Comparison of ENCODE assay signal across 11 cellular contexts in genomic region chr5:140882591-140882899, GRCh38. TPM values are rescaled to one million over a fixed set of nuclear protein-coding genes. Genes with fewer than 3 reads are reported as not detected.
DNase-seq lines count a peak whose midpoint lies in the region; ATAC-seq and TF ChIP-seq lines count a peak whose summit lies in the region.
"Had no signal": no experiment of that assay in that cellular context is flagged by ENCODE, and none has a peak within 500 bp of the region (broad histone marks: within the 10 kb centered on the region; RNA-seq: fewer than 3 reads in every experiment).

No MANE protein-coding gene starts in this region.

- no peak overlapping the region for H3K4me3 ChIP-seq in SK-N-SH (ENCODE audit: low read depth in 2 of 2, low read length in 1 of 2)
- H3K4me3 ChIP-seq in iPS DF 6.9 (ENCODE audit: low read length) = peak overlapping the region; percentile 33; the same call in 1 of the 2 replicates
- no peak overlapping the region for H3K4me3 ChIP-seq in thyroid gland (replicated peaks in 1 of 3)

- peak; percentile 49 for TF ChIP-seq RAD21 in SK-N-SH (IDR thresholded peaks at IDR 0.05; ENCODE audit: low read length)

- H3K27ac ChIP-seq in SK-N-SH (ENCODE audit: low read depth in 2 of 2, low read length in 1 of 2) (no peak overlapping the region), iPS DF 6.9 (ENCODE audit: low read length) (no peak overlapping the region), thyroid gland (no peak overlapping the region)

- POLR2A ChIA-PET in SK-N-SH (lab: Yijun Ruan, JAX) = no interaction called here

- TF ChIP-seq EP300 in SK-N-SH (IDR thresholded peaks at IDR 0.05; ENCODE audit: borderline replicate concordance in 1 of 2, low read depth in 1 of 2, low read length in 1 of 2) = no peak

- 81% methylated on average over 12 of the region's 12 CpGs for WGBS in SK-N-SH (ENCODE audit: low lambda C conversion rate)
- no CpG with 5 or more reads among the region's 12 CpGs for WGBS in iPS DF 6.9 (ENCODE audit: insufficient coverage, insufficient read length)
- WGBS in thyroid gland, 2 donors = 21 to 22% methylated on average over 12 of the region's 12 CpGs

- no peak for TF ChIP-seq POLR2A in thyroid gland (IDR thresholded peaks at IDR 0.05)

- CTCF ChIA-PET in SK-N-SH (lab: Yijun Ruan, JAX) = interaction anchor here (0.7 to 1.3 kb wide), 4 partner anchors 17 to 43 kb away, joined by 3 to 4 read pairs (median 4); partner anchors contain the start of gene PCDHAC1

- H3K9me2 ChIP-seq in SK-N-SH = no peaks in the 10 kb centered on the region

- no peak overlapping the region for H3K9ac ChIP-seq in SK-N-SH

- H3K4me1 ChIP-seq in SK-N-SH (ENCODE audit: control insufficient read depth in 1 of 2, insufficient read depth in 2 of 2, low read depth in 1 of 2, low read length in 1 of 2) = no peaks in the 10 kb centered on the region; a peak in 1 of 4 replicates
- no peaks in the 10 kb centered on the region for H3K4me1 ChIP-seq in iPS DF 6.9 (ENCODE audit: control insufficient read depth, insufficient read depth, low read length)
- no peaks in the 10 kb centered on the region for H3K4me1 ChIP-seq in thyroid gland

- H3K79me2 ChIP-seq in SK-N-SH (ENCODE audit: insufficient read depth) = no peaks in the 10 kb centered on the region

- no peak; the same call in 1 of the 2 replicates for TF ChIP-seq CTCF in SK-N-SH (IDR thresholded peaks at IDR 0.05)
- TF ChIP-seq CTCF in thyroid gland (IDR thresholded peaks at IDR 0.05) = peak in 4 of 6 experiments; percentile 10 to 38 (median 31)
- no peak for TF ChIP-seq CTCF in GM13976 (IDR thresholded peaks at IDR 0.05; ENCODE audit: borderline replicate concordance, control extremely low read depth, extremely low read depth, insufficient read depth, missing control alignments)

- H3K9me3 ChIP-seq in SK-N-SH (no peaks in the 10 kb centered on the region; the same call in 1 of the 2 replicates), iPS DF 6.9 (ENCODE audit: control insufficient read depth, insufficient read depth, low read length) (no peaks in the 10 kb centered on the region), thyroid gland (no peaks in the 10 kb centered on the region)

- peak; percentile 43 for DNase-seq in SK-N-SH
- peak; percentile 59 for DNase-seq in RKO (ENCODE audit: low spot score)
- peak; percentile 27 for DNase-seq in iPS DF 6.9 (ENCODE audit: low read depth, low spot score)
- peak; percentile 18 to 24 for DNase-seq in thyroid gland
- DNase-seq in GM13976 (ENCODE audit: low spot score) = no peak
- DNase-seq: KG1, SHP77 treated with DMSO at 0.1 percent for 48 hours had no signal

- H3K36me3 ChIP-seq in SK-N-SH (replicated peaks in 1 of 2; ENCODE audit: control insufficient read depth in 1 of 2, insufficient read depth in 2 of 2, low read length in 1 of 2) = no peaks in the 10 kb centered on the region
- peaks cover 3% of the 10 kb centered on the region for H3K36me3 ChIP-seq in iPS DF 6.9 (ENCODE audit: control insufficient read depth, insufficient read depth, low read length)
- no peaks in the 10 kb centered on the region for H3K36me3 ChIP-seq in thyroid gland

- H3K4me2 ChIP-seq in SK-N-SH = no peak overlapping the region

- ATAC-seq in SK-N-SH treated with all-trans-retinoic acid at 6 μM for 48 hours = no peak
- ATAC-seq in GM18511 (IDR thresholded peaks at IDR 0.05; ENCODE audit: unreplicated experiment) = no peak
- ATAC-seq in GM21381 (IDR thresholded peaks at IDR 0.05; ENCODE audit: unreplicated experiment) = no peak

- intact Hi-C loops in thyroid gland (cut with DNase I) = loop anchor here (5.0 kb wide), 1 partner anchor 165 kb away; no protein-coding TSS in a partner anchor

- no peak overlapping the region for H2AFZ ChIP-seq in SK-N-SH (ENCODE audit: low read depth)

- no peaks in the 10 kb centered on the region for H3F3A ChIP-seq in SK-N-SH (replicated peaks; ENCODE audit: insufficient read depth)

- in situ Hi-C loops in GM13976 (cut with MboI; ENCODE audit: low sequenced_read_pairs, unreplicated experiment) = no loop called here

- H4K20me1 ChIP-seq in SK-N-SH (ENCODE audit: insufficient read depth) = no peaks in the 10 kb centered on the region

- no peaks in the 10 kb centered on the region for H3K27me3 ChIP-seq in SK-N-SH (ENCODE audit: insufficient read depth)
- H3K27me3 ChIP-seq in iPS DF 6.9 (ENCODE audit: control insufficient read depth, insufficient read depth, low read length) = no peaks in the 10 kb centered on the region
- no peaks in the 10 kb centered on the region for H3K27me3 ChIP-seq in thyroid gland

TF ChIP-seq in SK-N-SH, 30 proteins besides CTCF, POLR2A, EP300 and RAD21:
- TF ChIP-seq GATA2 (CRISPR knock-in tag; IDR thresholded peaks at IDR 0.05) = no peak
- TF ChIP-seq SMC3 (IDR thresholded peaks at IDR 0.05; ENCODE audit: low read depth, low read length) = peak; percentile 29; the same call in 1 of the 2 replicates

TF ChIP-seq in SK-N-SH treated with all-trans-retinoic acid at 6 μM for 48 hours, 23 proteins besides CTCF, POLR2A, EP300 and RAD21 (continues in another document):
- TF ChIP-seq TCF4 (CRISPR knock-in tag; IDR thresholded peaks at IDR 0.05; ENCODE audit: borderline replicate concordance) = no peak
- TF ChIP-seq PATZ1 (CRISPR knock-in tag; IDR thresholded peaks at IDR 0.05; ENCODE audit: borderline replicate concordance) = no peak
- TF ChIP-seq ZNF565 (CRISPR knock-in tag; conservative IDR thresholded peaks at IDR 0.05; ENCODE audit: low read depth) = no peak
- no peak for TF ChIP-seq BACH2 (CRISPR knock-in tag; IDR thresholded peaks at IDR 0.05; ENCODE audit: borderline replicate concordance)
- no peak for TF ChIP-seq POU6F1 (CRISPR knock-in tag; IDR thresholded peaks at IDR 0.05; ENCODE audit: borderline replicate concordance, low read depth)
- no peak for TF ChIP-seq ZC3H10 (CRISPR knock-in tag; IDR thresholded peaks at IDR 0.05)
- no peak for TF ChIP-seq ZFP30 (CRISPR knock-in tag; IDR thresholded peaks at IDR 0.05)
- TF ChIP-seq ISL1 (CRISPR knock-in tag; IDR thresholded peaks at IDR 0.05) = no peak
- TF ChIP-seq ZNF70 (CRISPR knock-in tag; IDR thresholded peaks at IDR 0.05) = no peak
- no peak for TF ChIP-seq ZFP3 (CRISPR knock-in tag; IDR thresholded peaks at IDR 0.05)
- no peak for TF ChIP-seq OSR1 (CRISPR knock-in tag; IDR thresholded peaks at IDR 0.05)

RNA-seq across cellular contexts. Expression of gene PCDHA13, which starts 0.6 kb away (rescaled TPM):
- not detected in 2 replicates for polyA plus RNA-seq in SK-N-SH (2012; rRNA removed)
- not detected in 2 replicates for polyA plus RNA-seq in SK-N-SH (2012; cell fraction: cytosol; rRNA removed)
- polyA plus RNA-seq in SK-N-SH (2012; cell fraction: nucleus; rRNA removed) = 0.06 and 0.07 TPM in 2 replicates
- 1 to 10 TPM; 1.8 to 4.0 (median 3.1) TPM for total RNA-seq in thyroid gland
- polyA plus RNA-seq: AG04450 had no signal

RNA-seq across cellular contexts. Expression of gene PCDHA12, which starts 7.4 kb away (rescaled TPM):
- 0.54 and 0.70 TPM in 2 replicates for polyA plus RNA-seq in SK-N-SH (2012; rRNA removed)
- 0.49 and 0.55 TPM in 2 replicates for polyA plus RNA-seq in SK-N-SH (2012; cell fraction: cytosol; rRNA removed)
- 0.74 and 0.97 TPM in 2 replicates for polyA plus RNA-seq in SK-N-SH (2012; cell fraction: nucleus; rRNA removed)
- total RNA-seq in thyroid gland = 1 to 10 TPM; 3.3 to 9.6 (median 6.1) TPM
- polyA plus RNA-seq: AG04450 had no signal

RNA-seq across cellular contexts. Expression of gene PCDHA11, which starts 13.8 kb away (rescaled TPM):
- not detected in 2 replicates for polyA plus RNA-seq in SK-N-SH (2012; rRNA removed)
- not detected in 2 replicates for polyA plus RNA-seq in SK-N-SH (2012; cell fraction: cytosol; rRNA removed)
- 0.02 and 0.05 TPM in 2 replicates for polyA plus RNA-seq in SK-N-SH (2012; cell fraction: nucleus; rRNA removed)
- total RNA-seq in thyroid gland = 1 to 10 TPM; 1.8 to 4.2 (median 2.1) TPM
- polyA plus RNA-seq: AG04450 had no signal

RNA-seq across cellular contexts. Expression of gene PCDHA10, which starts 26.8 kb away (rescaled TPM):
- 0.02 TPM in 2 replicates for polyA plus RNA-seq in SK-N-SH (2012; rRNA removed)
- 0.03 TPM in 2 replicates for polyA plus RNA-seq in SK-N-SH (2012; cell fraction: cytosol; rRNA removed)
- 0.07 and 0.10 TPM in 2 replicates for polyA plus RNA-seq in SK-N-SH (2012; cell fraction: nucleus; rRNA removed)
- total RNA-seq in thyroid gland = 10 to 100 TPM in 2 of 4 donors, 1 to 10 TPM in 2; 6.0 to 11.8 (median 9.2) TPM

RNA-seq across cellular contexts. Expression of gene PCDHA9, which starts 34.4 kb away (rescaled TPM):
- 0.02 TPM in 2 replicates for polyA plus RNA-seq in SK-N-SH (2012; rRNA removed)
- under 0.01 TPM in 1 of 2 replicates, not detected in the other for polyA plus RNA-seq in SK-N-SH (2012; cell fraction: cytosol; rRNA removed)
- polyA plus RNA-seq in SK-N-SH (2012; cell fraction: nucleus; rRNA removed) = 0.10 and 0.12 TPM in 2 replicates
- under 1 TPM; 0.17 to 0.54 (median 0.29) TPM for total RNA-seq in thyroid gland

Comparison
In these comparisons a context has a peak if more than half of its experiments do, and no peak if none do; other contexts are left out.
1. CTCF ChIP-seq: peak in thyroid gland (4 of 6); none in SK-N-SH (single experiment) and GM13976 (single experiment).